2 cellular contexts compared by ENCODE assay signal in the genomic region with DNA sequence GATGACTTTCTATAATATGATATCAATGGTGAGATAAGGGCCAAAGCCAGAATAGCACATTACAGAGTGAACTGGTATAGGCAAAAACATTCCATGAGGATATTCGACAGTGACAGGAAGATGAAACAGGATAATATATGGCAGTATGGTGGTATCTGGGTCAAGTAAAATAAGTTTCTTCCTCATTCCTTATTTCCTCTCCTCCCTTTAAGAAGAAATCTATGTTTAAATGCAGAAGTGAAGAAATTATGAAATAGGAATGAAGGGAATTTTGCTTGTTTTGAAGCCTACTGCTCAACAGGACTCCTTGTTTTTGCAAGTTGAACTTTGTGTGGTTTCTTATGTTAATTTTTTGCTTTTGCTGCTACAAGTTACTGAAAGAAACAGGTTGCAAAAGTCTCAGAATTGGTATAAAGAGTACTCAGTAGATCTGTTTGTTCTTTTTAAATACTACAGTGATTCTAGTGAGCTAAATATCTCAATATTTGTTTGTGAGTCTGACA.
TF ChIP-seq lines count a peak whose summit lies in the region.

No MANE protein-coding gene starts in this region.

TF ChIP-seq in IMR-90, 13 proteins besides CTCF, POLR2A, EP300 and RAD21:
- TF ChIP-seq RCOR1 (IDR thresholded peaks at IDR 0.05; ENCODE audit: insufficient replicate concordance, low read length) (no peak), BHLHE40 (IDR thresholded peaks at IDR 0.05; ENCODE audit: low read depth, low read length) (no peak), FOS (IDR thresholded peaks at IDR 0.05; ENCODE audit: low read depth, low read length) (no peak), MXI1 (IDR thresholded peaks at IDR 0.05; ENCODE audit: borderline replicate concordance, low read depth, low read length) (no peak), SMC3 (IDR thresholded peaks at IDR 0.05; ENCODE audit: low read depth, low read length) (no peak), RFX5 (IDR thresholded peaks at IDR 0.05; ENCODE audit: low read depth, low read length) (no peak), CEBPB (IDR thresholded peaks at IDR 0.05; ENCODE audit: low read depth, low read length) (no peak), NFE2L2 (IDR thresholded peaks at IDR 0.05; ENCODE audit: low read depth, low read length) (no peak), MAZ (IDR thresholded peaks at IDR 0.05; ENCODE audit: borderline replicate concordance, low read depth, low read length) (no peak), CHD1 (IDR thresholded peaks at IDR 0.05; ENCODE audit: low read depth, low read length) (no peak)
- TF ChIP-seq, protein P1, sequence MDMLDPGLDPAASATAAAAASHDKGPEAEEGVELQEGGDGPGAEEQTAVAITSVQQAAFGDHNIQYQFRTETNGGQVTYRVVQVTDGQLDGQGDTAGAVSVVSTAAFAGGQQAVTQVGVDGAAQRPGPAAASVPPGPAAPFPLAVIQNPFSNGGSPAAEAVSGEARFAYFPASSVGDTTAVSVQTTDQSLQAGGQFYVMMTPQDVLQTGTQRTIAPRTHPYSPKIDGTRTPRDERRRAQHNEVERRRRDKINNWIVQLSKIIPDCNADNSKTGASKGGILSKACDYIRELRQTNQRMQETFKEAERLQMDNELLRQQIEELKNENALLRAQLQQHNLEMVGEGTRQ (IDR thresholded peaks at IDR 0.05; ENCODE audit: low read depth, low read length) = no peak
- TF ChIP-seq, protein P2, sequence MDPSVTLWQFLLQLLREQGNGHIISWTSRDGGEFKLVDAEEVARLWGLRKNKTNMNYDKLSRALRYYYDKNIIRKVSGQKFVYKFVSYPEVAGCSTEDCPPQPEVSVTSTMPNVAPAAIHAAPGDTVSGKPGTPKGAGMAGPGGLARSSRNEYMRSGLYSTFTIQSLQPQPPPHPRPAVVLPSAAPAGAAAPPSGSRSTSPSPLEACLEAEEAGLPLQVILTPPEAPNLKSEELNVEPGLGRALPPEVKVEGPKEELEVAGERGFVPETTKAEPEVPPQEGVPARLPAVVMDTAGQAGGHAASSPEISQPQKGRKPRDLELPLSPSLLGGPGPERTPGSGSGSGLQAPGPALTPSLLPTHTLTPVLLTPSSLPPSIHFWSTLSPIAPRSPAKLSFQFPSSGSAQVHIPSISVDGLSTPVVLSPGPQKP (IDR thresholded peaks at IDR 0.05; ENCODE audit: borderline replicate concordance, low read depth, low read length) = no peak

TF ChIP-seq in HepG2, 621 proteins besides CTCF, POLR2A, EP300 and RAD21:
- no peak for TF ChIP-seq ERF (CRISPR knock-in tag; IDR thresholded peaks at IDR 0.05)
- no peak for TF ChIP-seq ZNF496 (CRISPR knock-in tag; IDR thresholded peaks at IDR 0.05; ENCODE audit: insufficient replicate concordance)
- no peak for TF ChIP-seq RXRB (CRISPR knock-in tag; IDR thresholded peaks at IDR 0.05; ENCODE audit: borderline replicate concordance)
- TF ChIP-seq, protein P3, sequence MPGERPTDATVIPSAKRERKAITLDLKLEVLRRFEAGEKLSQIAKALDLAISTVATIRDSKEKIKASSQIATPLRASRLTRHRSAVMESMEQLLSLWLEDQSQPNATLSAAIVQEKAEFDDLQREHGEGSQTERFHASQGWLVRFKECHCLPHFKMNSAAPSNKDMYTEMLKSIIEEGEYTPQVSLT (CRISPR knock-in tag; IDR thresholded peaks at IDR 0.05; ENCODE audit: borderline replicate concordance, low read depth) = no peak
- TF ChIP-seq RBFOX2 (IDR thresholded peaks at IDR 0.05; ENCODE audit: low read depth, low read length) = peak; percentile 61; the same call in 1 of the 2 replicates
- TF ChIP-seq MXD4 (CRISPR knock-in tag; IDR thresholded peaks at IDR 0.05) = no peak
- TF ChIP-seq, protein P4, sequence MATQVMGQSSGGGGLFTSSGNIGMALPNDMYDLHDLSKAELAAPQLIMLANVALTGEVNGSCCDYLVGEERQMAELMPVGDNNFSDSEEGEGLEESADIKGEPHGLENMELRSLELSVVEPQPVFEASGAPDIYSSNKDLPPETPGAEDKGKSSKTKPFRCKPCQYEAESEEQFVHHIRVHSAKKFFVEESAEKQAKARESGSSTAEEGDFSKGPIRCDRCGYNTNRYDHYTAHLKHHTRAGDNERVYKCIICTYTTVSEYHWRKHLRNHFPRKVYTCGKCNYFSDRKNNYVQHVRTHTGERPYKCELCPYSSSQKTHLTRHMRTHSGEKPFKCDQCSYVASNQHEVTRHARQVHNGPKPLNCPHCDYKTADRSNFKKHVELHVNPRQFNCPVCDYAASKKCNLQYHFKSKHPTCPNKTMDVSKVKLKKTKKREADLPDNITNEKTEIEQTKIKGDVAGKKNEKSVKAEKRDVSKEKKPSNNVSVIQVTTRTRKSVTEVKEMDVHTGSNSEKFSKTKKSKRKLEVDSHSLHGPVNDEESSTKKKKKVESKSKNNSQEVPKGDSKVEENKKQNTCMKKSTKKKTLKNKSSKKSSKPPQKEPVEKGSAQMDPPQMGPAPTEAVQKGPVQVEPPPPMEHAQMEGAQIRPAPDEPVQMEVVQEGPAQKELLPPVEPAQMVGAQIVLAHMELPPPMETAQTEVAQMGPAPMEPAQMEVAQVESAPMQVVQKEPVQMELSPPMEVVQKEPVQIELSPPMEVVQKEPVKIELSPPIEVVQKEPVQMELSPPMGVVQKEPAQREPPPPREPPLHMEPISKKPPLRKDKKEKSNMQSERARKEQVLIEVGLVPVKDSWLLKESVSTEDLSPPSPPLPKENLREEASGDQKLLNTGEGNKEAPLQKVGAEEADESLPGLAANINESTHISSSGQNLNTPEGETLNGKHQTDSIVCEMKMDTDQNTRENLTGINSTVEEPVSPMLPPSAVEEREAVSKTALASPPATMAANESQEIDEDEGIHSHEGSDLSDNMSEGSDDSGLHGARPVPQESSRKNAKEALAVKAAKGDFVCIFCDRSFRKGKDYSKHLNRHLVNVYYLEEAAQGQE (IDR thresholded peaks at IDR 0.05; ENCODE audit: borderline replicate concordance in 1 of 2, low read depth in 1 of 2, low read length in 2 of 2) = no peak
- TF ChIP-seq ZNF761 (CRISPR knock-in tag; conservative IDR thresholded peaks at IDR 0.05) = no peak
- no peak for TF ChIP-seq TARDBP (CRISPR knock-in tag; IDR thresholded peaks at IDR 0.05)
- TF ChIP-seq REPIN1 (CRISPR knock-in tag; IDR thresholded peaks at IDR 0.05; ENCODE audit: borderline replicate concordance, low read depth) = no peak
- no peak for TF ChIP-seq CREB1 (IDR thresholded peaks at IDR 0.05)
- TF ChIP-seq CREB1 (CRISPR knock-in tag; IDR thresholded peaks at IDR 0.05) = 0 out of 2 replicates have a peak, but pooled peaks have one; percentile 25
- no peak for TF ChIP-seq ZNF672 (CRISPR knock-in tag; IDR thresholded peaks at IDR 0.05)
- TF ChIP-seq EZH2 (conservative IDR thresholded peaks at IDR 0.05; ENCODE audit: low read depth, low read length) = no peak
- no peak for TF ChIP-seq ZNF883 (CRISPR knock-in tag; IDR thresholded peaks at IDR 0.05; ENCODE audit: not compliant biosample characterization)
- no peak for TF ChIP-seq WIZ (CRISPR knock-in tag; IDR thresholded peaks at IDR 0.05)
- no peak for TF ChIP-seq SOX13 (IDR thresholded peaks at IDR 0.05)
- peak in 1 of 2 experiments; percentile 9; a peak in 1 of 4 replicates for TF ChIP-seq SOX13 (CRISPR knock-in tag; conservative IDR thresholded peaks at IDR 0.05 in 1 of 2, IDR thresholded peaks at IDR 0.05 in 1 of 2)
- TF ChIP-seq DNMT1 (CRISPR knock-in tag; IDR thresholded peaks at IDR 0.05) = no peak
- no peak for TF ChIP-seq MAFK (conservative IDR thresholded peaks at IDR 0.05 in 1 of 2, IDR thresholded peaks at IDR 0.05 in 1 of 2; ENCODE audit: low read length in 2 of 2)
- TF ChIP-seq ZBTB7A (CRISPR knock-in tag; IDR thresholded peaks at IDR 0.05) = no peak
- no peak for TF ChIP-seq HDAC1 (CRISPR knock-in tag; IDR thresholded peaks at IDR 0.05)
- TF ChIP-seq, protein P5, sequence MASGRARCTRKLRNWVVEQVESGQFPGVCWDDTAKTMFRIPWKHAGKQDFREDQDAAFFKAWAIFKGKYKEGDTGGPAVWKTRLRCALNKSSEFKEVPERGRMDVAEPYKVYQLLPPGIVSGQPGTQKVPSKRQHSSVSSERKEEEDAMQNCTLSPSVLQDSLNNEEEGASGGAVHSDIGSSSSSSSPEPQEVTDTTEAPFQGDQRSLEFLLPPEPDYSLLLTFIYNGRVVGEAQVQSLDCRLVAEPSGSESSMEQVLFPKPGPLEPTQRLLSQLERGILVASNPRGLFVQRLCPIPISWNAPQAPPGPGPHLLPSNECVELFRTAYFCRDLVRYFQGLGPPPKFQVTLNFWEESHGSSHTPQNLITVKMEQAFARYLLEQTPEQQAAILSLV (CRISPR knock-in tag; IDR thresholded peaks at IDR 0.05; ENCODE audit: borderline replicate concordance) = no peak
- no peak for TF ChIP-seq NBN (conservative IDR thresholded peaks at IDR 0.05)
- TF ChIP-seq ZNF382 (CRISPR knock-in tag; IDR thresholded peaks at IDR 0.05; ENCODE audit: borderline replicate concordance) = no peak
- TF ChIP-seq MAFG (CRISPR knock-in tag; IDR thresholded peaks at IDR 0.05) = no peak
- TF ChIP-seq TOPORS (CRISPR knock-in tag; IDR thresholded peaks at IDR 0.05) = no peak
- TF ChIP-seq ATM (IDR thresholded peaks at IDR 0.05; ENCODE audit: borderline replicate concordance) = no peak
